ENCODE assay signal across 8 cellular contexts in the genomic region with DNA sequence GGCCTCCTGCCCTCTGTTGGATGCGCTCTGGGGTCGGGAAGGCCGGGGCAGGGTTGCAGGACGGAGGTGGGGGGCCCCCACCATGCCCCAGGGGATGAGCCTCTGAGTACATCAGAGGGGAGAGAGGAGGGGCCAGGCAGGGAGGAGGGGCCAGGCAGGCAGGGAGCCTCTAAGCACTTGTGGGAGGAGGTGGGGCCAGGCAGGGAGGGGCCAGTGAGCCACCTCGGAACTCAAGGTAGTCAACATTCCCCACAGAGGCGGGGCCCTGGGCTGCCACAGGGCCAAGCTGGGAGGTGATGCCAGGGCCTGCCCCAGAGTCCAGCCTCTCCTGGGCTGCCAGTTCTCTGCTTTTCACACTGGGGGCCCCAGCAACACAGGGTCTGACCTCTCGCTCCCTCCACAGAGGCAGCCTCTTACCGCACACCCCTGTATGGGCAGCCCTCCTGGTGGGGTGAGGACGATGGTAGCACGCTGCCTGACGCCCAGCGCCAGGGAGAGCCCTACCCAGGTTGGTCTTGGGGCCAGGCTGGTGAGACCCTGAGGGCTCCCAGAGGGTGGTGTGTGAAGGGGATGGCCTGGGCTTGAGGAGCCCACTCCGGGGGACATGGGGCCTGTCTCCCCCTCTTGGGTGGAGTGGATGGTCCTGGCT. TPM values are rescaled to one million over a fixed set of nuclear protein-coding genes. Genes with fewer than 3 reads are reported as not detected.
A peak's percentile ranks its signal among the peaks of the same experiment; 100 is the strongest.
DNase-seq lines count a peak whose midpoint lies in the region; ATAC-seq and TF ChIP-seq lines count a peak whose summit lies in the region.

No MANE protein-coding gene starts in this region.

- no peaks in the 10 kb centered on the region for H4K20me1 ChIP-seq in OCI-LY7 (ENCODE audit: insufficient read depth, low read length)

- POLR2A ChIA-PET in OCI-LY7 (lab: Charles Lee): no interaction called here

- intact Hi-C loops in activated naive CD4-positive, alpha-beta T cell treated with anti-CD3 and anti-CD28 coated beads for 36 hours (cut with micrococcal nuclease): no loop called here
- intact Hi-C loops in OCI-LY7 (cut with micrococcal nuclease; ENCODE audit: unreplicated experiment) (no loop called here), heart right ventricle (cut with DNase I) (no loop called here)

- no peaks in the 10 kb centered on the region for H3K4me1 ChIP-seq in OCI-LY7 (ENCODE audit: insufficient read depth, low read length, poor library complexity, severe bottlenecking)
- peaks cover 0 to 13% (median 0%) of the 10 kb centered on the region in 9 donors for H3K4me1 ChIP-seq in heart right ventricle
- peaks cover 0 to 2% (median 0%) of the 10 kb centered on the region in 4 donors for H3K4me1 ChIP-seq in upper lobe of left lung

- BruUV-seq in OCI-LY7 (replicated peaks; lab: Mats Ljungman, UMichigan): no TSS peak

- H3K27me3 ChIP-seq in heart right ventricle: no peaks in the 10 kb centered on the region
- H3K27me3 ChIP-seq in upper lobe of left lung: no peaks in the 10 kb centered on the region

- no peaks in the 10 kb centered on the region for H3K9me2 ChIP-seq in OCI-LY7 (ENCODE audit: insufficient read depth, low read length)

- no peak overlapping the region for H3K27ac Mint-ChIP-seq in activated naive CD4-positive, alpha-beta T cell treated with anti-CD3 and anti-CD28 coated beads for 36 hours

- no peak for TF ChIP-seq EP300 in upper lobe of left lung (IDR thresholded peaks at IDR 0.05)

- H3K36me3 Mint-ChIP-seq in activated naive CD4-positive, alpha-beta T cell treated with anti-CD3 and anti-CD28 coated beads for 36 hours (ENCODE audit: low read depth): no peaks in the 10 kb centered on the region

- no peaks in the 10 kb centered on the region for H3K4me1 Mint-ChIP-seq in activated naive CD4-positive, alpha-beta T cell treated with anti-CD3 and anti-CD28 coated beads for 36 hours (ENCODE audit: low read depth)

- 75% methylated on average over 13 of the region's 13 CpGs for WGBS in heart right ventricle, 2 donors
- 46 to 74% methylated on average over 4 to 13 of the region's 13 CpGs for WGBS in upper lobe of left lung, 2 donors

- peak in 1 of 8 donors; percentile 23 for ATAC-seq in heart right ventricle
- peak in 1 of 2 donors; percentile 50 for ATAC-seq in upper lobe of left lung (ENCODE audit: low FRiP score in 2 of 2)
- ATAC-seq in HG02884 (IDR thresholded peaks at IDR 0.05; ENCODE audit: unreplicated experiment): no peak

- H3K27ac ChIP-seq in OCI-LY7 (ENCODE audit: low read depth, low read length, poor library complexity, severe bottlenecking) (no peak overlapping the region), heart right ventricle (no peak overlapping the region), upper lobe of left lung (no peak overlapping the region)

- H3K4me3 ChIP-seq in OCI-LY7 (ENCODE audit: low read depth, low read length, poor library complexity, severe bottlenecking): no peak overlapping the region
- no peak overlapping the region for H3K4me3 ChIP-seq in heart right ventricle
- no peak overlapping the region for H3K4me3 ChIP-seq in upper lobe of left lung

- H3K4me3 Mint-ChIP-seq in activated naive CD4-positive, alpha-beta T cell treated with anti-CD3 and anti-CD28 coated beads for 36 hours: no peak overlapping the region

- no peaks in the 10 kb centered on the region for H3K9me3 ChIP-seq in OCI-LY7 (ENCODE audit: low read length)
- H3K9me3 ChIP-seq in heart right ventricle: no peaks in the 10 kb centered on the region
- H3K9me3 ChIP-seq in upper lobe of left lung: no peaks in the 10 kb centered on the region

- CTCF ChIA-PET in activated naive CD4-positive, alpha-beta T cell treated with anti-CD3 and anti-CD28 coated beads for 36 hours (lab: Charles Lee): no interaction called here
- CTCF ChIA-PET in OCI-LY7 (lab: Charles Lee; ENCODE audit: unreplicated experiment): no interaction called here

- H3K9me3 Mint-ChIP-seq in activated naive CD4-positive, alpha-beta T cell treated with anti-CD3 and anti-CD28 coated beads for 36 hours: no peaks in the 10 kb centered on the region

- no peaks in the 10 kb centered on the region for H3K27me3 Mint-ChIP-seq in activated naive CD4-positive, alpha-beta T cell treated with anti-CD3 and anti-CD28 coated beads for 36 hours (ENCODE audit: low read depth)

- H3K4me2 ChIP-seq in OCI-LY7 (ENCODE audit: low read length): no peak overlapping the region

- H3K79me2 ChIP-seq in OCI-LY7 (ENCODE audit: insufficient read depth, low read depth, low read length): no peaks in the 10 kb centered on the region

- no peak for TF ChIP-seq POLR2A in upper lobe of left lung (IDR thresholded peaks at IDR 0.05)

- H2AFZ ChIP-seq in OCI-LY7 (ENCODE audit: low read length): no peak overlapping the region

- DNase-seq in activated naive CD4-positive, alpha-beta T cell treated with anti-CD3 and anti-CD28 coated beads for 36 hours: peak; percentile 26
- DNase-seq in activated naive CD4-positive, alpha-beta T cell (lab: John Stamatoyannopoulos, UW): no peak
- DNase-seq in OCI-LY7 (ENCODE audit: low spot score): peak; percentile 23
- peak; percentile 4 to 9 for DNase-seq in heart right ventricle
- peak; percentile 78 to 83 for DNase-seq in upper lobe of left lung
- DNase-seq in activated effector memory CD4-positive, alpha-beta T cell treated with anti-CD3 and anti-CD28 coated beads, Interleukin-2, amount 50 U/mL, for 16 hours: no peak
- DNase-seq in NCI-H2081 treated with DMSO at 0.1 percent for 48 hours (lab: John Stamatoyannopoulos, UW): no peak

- TF ChIP-seq CTCF in OCI-LY7 (conservative IDR thresholded peaks at IDR 0.05; ENCODE audit: low read length) (no peak), heart right ventricle (IDR thresholded peaks at IDR 0.05) (no peak), upper lobe of left lung (IDR thresholded peaks at IDR 0.05) (no peak)

- H3K36me3 ChIP-seq in OCI-LY7 (ENCODE audit: insufficient read depth, low read length) (no peaks in the 10 kb centered on the region), heart right ventricle (peaks cover 0 to 66% (median 4%) of the 10 kb centered on the region in 9 donors), upper lobe of left lung (peaks cover 0 to 60% (median 44%) of the 10 kb centered on the region in 4 donors)

RNA-seq across cellular contexts. Expression of a gene that starts 17.4 kb away (rescaled TPM):
- total RNA-seq in activated naive CD4-positive, alpha-beta T cell treated with anti-CD3 and anti-CD28 coated beads for 36 hours: 1 to 10 TPM; 3.3 TPM
- total RNA-seq in OCI-LY7 (2014; rRNA removed; shearing (Covaris generic)): 0.16 TPM in 1 of 2 replicates, not detected in the other
- total RNA-seq in OCI-LY7 (2022) (0.09 and 0.10 TPM in 2 replicates), heart right ventricle (10 to 100 TPM in 9 of 10 donors, 1 to 10 TPM in 1; 8.3 to 13.6 (median 12.3) TPM), upper lobe of left lung (10 to 100 TPM; 24.2 to 57.8 (median 35.6) TPM)
- polyA plus RNA-seq in heart right ventricle: 1 to 10 TPM; 6.8 to 9.1 TPM

RNA-seq across cellular contexts. Expression of a gene that starts 42.2 kb away (rescaled TPM):
- total RNA-seq in activated naive CD4-positive, alpha-beta T cell treated with anti-CD3 and anti-CD28 coated beads for 36 hours: not detected
- total RNA-seq in OCI-LY7 (2014; rRNA removed; shearing (Covaris generic)): 0.66 TPM in 1 of 2 replicates, not detected in the other
- total RNA-seq in OCI-LY7 (2022) (3.7 and 5.1 TPM in 2 replicates), heart right ventricle (under 1 TPM in 9 of 10 donors, not detected in 1; 0.23 to 0.91 (median 0.50) TPM), upper lobe of left lung (1 to 10 TPM in 2 of 6 donors, under 1 TPM in 1, not detected in 3; under 0.01 to 6.1 (median 2.5) TPM)
- polyA plus RNA-seq in heart right ventricle: under 1 TPM; 0.07 to 0.13 TPM

Comparison
In these comparisons a context has a peak if more than half of its experiments do, and no peak if none do; other contexts are left out.
1. DNase-seq: peak in activated naive CD4-positive, alpha-beta T cell treated with anti-CD3 and anti-CD28 coated beads for 36 hours (single experiment), OCI-LY7 (single experiment), heart right ventricle (2 of 2) and upper lobe of left lung (2 of 2); none in activated naive CD4-positive, alpha-beta T cell (0 of 4), activated effector memory CD4-positive, alpha-beta T cell treated with anti-CD3 and anti-CD28 coated beads, Interleukin-2, amount 50 U/mL, for 16 hours (single experiment) and NCI-H2081 treated with DMSO at 0.1 percent for 48 hours (single experiment).